Comparison of ENCODE assay signal across 13 cellular contexts in genomic region chr12:106317406-106318082, GRCh38.
"Had no signal": no experiment of that assay in that cellular context is flagged by ENCODE, and none has a peak within 500 bp of the region (broad histone marks: within the 10 kb centered on the region; RNA-seq: fewer than 3 reads in every experiment).

No MANE protein-coding gene starts in this region.

- H3K4me1 Mint-ChIP-seq: activated B cell treated with CpG ODN at 0.5 μM for 24 hours, nephron had no signal

- H3K4me3 Mint-ChIP-seq: activated B cell treated with CpG ODN at 0.5 μM for 24 hours; activated CD4-positive, alpha-beta T cell treated with anti-CD3 and anti-CD28 coated beads, Interleukin-2, amount 10 ng/mL, durations not matched to agents 24 days and 14 days; activated naive CD8-positive, alpha-beta T cell treated with anti-CD3 and anti-CD28 coated beads, Interleukin-2, amount 50 U/mL, for 24 hours; immature natural killer cell; nephron had no signal

- DNase-seq: activated B cell treated with CpG ODN at 0.5 μM for 24 hours; activated CD4-positive, alpha-beta T cell treated with anti-CD3 and anti-CD28 coated beads, Interleukin-2, amount 10 ng/mL, durations not matched to agents 24 days and 14 days; activated CD8-positive, alpha-beta memory T cell treated with anti-CD3 and anti-CD28 coated beads for 24 hours; activated naive CD4-positive, alpha-beta T cell treated with Interleukin-2 at 50 U/mL for 16 hours; activated naive CD8-positive, alpha-beta T cell treated with anti-CD3 and anti-CD28 coated beads, Interleukin-2, amount 50 U/mL, for 24 hours; central memory CD4-positive, alpha-beta T cell; effector CD4-positive, alpha-beta T cell; immature natural killer cell; mesenchymal stem cell; small intestine; T-helper 2 cell had no signal

- H3K27ac ChIP-seq: coronary artery had no signal

- H3K9me3 Mint-ChIP-seq: activated B cell treated with CpG ODN at 0.5 μM for 24 hours; activated CD4-positive, alpha-beta T cell treated with anti-CD3 and anti-CD28 coated beads, Interleukin-2, amount 10 ng/mL, durations not matched to agents 24 days and 14 days; activated naive CD8-positive, alpha-beta T cell treated with anti-CD3 and anti-CD28 coated beads, Interleukin-2, amount 50 U/mL, for 24 hours; immature natural killer cell; nephron had no signal

- H3K27me3 Mint-ChIP-seq: activated B cell treated with CpG ODN at 0.5 μM for 24 hours; activated CD4-positive, alpha-beta T cell treated with anti-CD3 and anti-CD28 coated beads, Interleukin-2, amount 10 ng/mL, durations not matched to agents 24 days and 14 days; activated naive CD8-positive, alpha-beta T cell treated with anti-CD3 and anti-CD28 coated beads, Interleukin-2, amount 50 U/mL, for 24 hours had no signal

- H3K4me3 ChIP-seq: coronary artery had no signal

- H3K27ac Mint-ChIP-seq: activated B cell treated with CpG ODN at 0.5 μM for 24 hours; activated CD4-positive, alpha-beta T cell treated with anti-CD3 and anti-CD28 coated beads, Interleukin-2, amount 10 ng/mL, durations not matched to agents 24 days and 14 days; activated naive CD8-positive, alpha-beta T cell treated with anti-CD3 and anti-CD28 coated beads, Interleukin-2, amount 50 U/mL, for 24 hours; immature natural killer cell; nephron had no signal

- ATAC-seq: activated naive CD8-positive, alpha-beta T cell treated with anti-CD3 and anti-CD28 coated beads, Interleukin-2, amount 50 U/mL, for 24 hours had no signal
